In the genomic region with DNA sequence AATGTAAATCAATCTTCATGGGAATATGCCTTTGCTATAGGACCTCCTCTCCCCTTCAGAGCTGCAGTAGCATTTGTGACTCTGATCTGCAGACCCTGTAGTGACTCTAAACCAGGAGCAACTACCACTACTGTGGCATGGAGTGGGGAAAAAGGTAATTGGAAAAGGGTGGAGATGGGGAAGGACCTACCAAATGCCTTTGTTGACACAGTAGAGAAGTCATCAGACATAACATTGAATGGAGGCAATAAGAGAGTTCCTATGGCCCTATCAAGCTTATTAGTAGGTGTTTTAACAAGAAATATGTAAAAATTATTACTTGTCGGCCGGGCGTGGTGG, we compare ENCODE assay signal across 11 cellular contexts. TPM values are rescaled to one million over a fixed set of nuclear protein-coding genes. Genes with fewer than 3 reads are reported as not detected.
DNase-seq lines count a peak whose midpoint lies in the region; ATAC-seq and TF ChIP-seq lines count a peak whose summit lies in the region.
"Had no signal": no experiment of that assay in that cellular context is flagged by ENCODE, and none has a peak within 500 bp of the region (broad histone marks: within the 10 kb centered on the region; RNA-seq: fewer than 3 reads in every experiment).

No MANE protein-coding gene starts in this region.

- TF ChIP-seq CTCF in spleen (IDR thresholded peaks at IDR 0.05 in 8 of 11, conservative IDR thresholded peaks at IDR 0.05 in 3 of 11), result no peak

- H3K27me3 ChIP-seq in spleen (replicated peaks in 1 of 7), result no peaks in the 10 kb centered on the region
- H3K27me3 ChIP-seq: foreskin keratinocyte had no signal

- intact Hi-C loops in activated CD4-positive, alpha-beta T cell treated with anti-CD3 and anti-CD28 coated beads, Interleukin-2, amount 10 ng/mL, durations not matched to agents 24 days and 14 days (cut with micrococcal nuclease), result loop anchor here (10.0 kb wide), 2 partner anchors 245 to 325 kb away; a partner anchor contains a TSS
- intact Hi-C loops in spleen (cut with DNase I; ENCODE audit: low total_unique reads), result loop anchor here (10.0 kb wide), 1 partner anchor 85 kb away; a partner anchor contains a TSS

- H3K4me1 Mint-ChIP-seq in activated CD4-positive, alpha-beta T cell treated with anti-CD3 and anti-CD28 coated beads, Interleukin-2, amount 10 ng/mL, durations not matched to agents 24 days and 14 days, result peaks cover 45% of the 10 kb centered on the region
- peaks cover 30% of the 10 kb centered on the region for H3K4me1 Mint-ChIP-seq in T-helper 17 cell

- H3K4me3 Mint-ChIP-seq in activated CD4-positive, alpha-beta T cell treated with anti-CD3 and anti-CD28 coated beads, Interleukin-2, amount 10 ng/mL, durations not matched to agents 24 days and 14 days, result peak overlapping the region; percentile 54
- H3K4me3 Mint-ChIP-seq in T-helper 17 cell, result peak overlapping the region; percentile 62

- H3K9me3 ChIP-seq in T-helper 17 cell (ENCODE audit: control insufficient read depth, low read length, poor library complexity, severe bottlenecking), result no peaks in the 10 kb centered on the region
- no peaks in the 10 kb centered on the region for H3K9me3 ChIP-seq in spleen

- no peak for DNase-seq in activated CD4-positive, alpha-beta T cell treated with anti-CD3 and anti-CD28 coated beads, Interleukin-2, amount 10 ng/mL, durations not matched to agents 24 days and 14 days
- DNase-seq in activated CD4-positive, alpha-beta T cell treated with anti-CD3 and anti-CD28 coated beads, Interleukin-2, amount 50 U/mL, for 4 hours, result no peak
- no peak for DNase-seq in T-helper 17 cell
- DNase-seq in left kidney (ENCODE audit: low read depth, low spot score), result peak; percentile 17
- no peak for DNase-seq in spleen
- no peak for DNase-seq in NCI-H187 (lab: John Stamatoyannopoulos, UW)
- no peak for DNase-seq in SK-N-DZ (ENCODE audit: low spot score)
- no peak for DNase-seq in activated gamma-delta T cell treated with Interleukin-2 at 50 U/mL for 16 hours
- DNase-seq: foreskin keratinocyte, NCI-H526 treated with DMSO at 0.1 percent for 48 hours had no signal

- H3K36me3 Mint-ChIP-seq in activated CD4-positive, alpha-beta T cell treated with anti-CD3 and anti-CD28 coated beads, Interleukin-2, amount 10 ng/mL, durations not matched to agents 24 days and 14 days (ENCODE audit: low read depth), result peaks cover 14% of the 10 kb centered on the region
- H3K36me3 Mint-ChIP-seq in T-helper 17 cell (ENCODE audit: low read depth), result peaks cover 2% of the 10 kb centered on the region

- 88 to 98% (median 97%) methylated on average over 3 of the region's 3 CpGs for WGBS in spleen, 5 donors

- no peaks in the 10 kb centered on the region for H3K27me3 Mint-ChIP-seq in activated CD4-positive, alpha-beta T cell treated with anti-CD3 and anti-CD28 coated beads, Interleukin-2, amount 10 ng/mL, durations not matched to agents 24 days and 14 days
- H3K27me3 Mint-ChIP-seq in T-helper 17 cell, result no peaks in the 10 kb centered on the region
- H3K27me3 Mint-ChIP-seq: stimulated activated naive CD8-positive, alpha-beta T cell treated with anti-CD3 and anti-CD28 coated beads, Interleukin-15, Interleukin-2, amounts not matched to agents 100 ng/mL and 50 ng/mL, for 24 hours had no signal

- peaks cover 35 to 72% (median 58%) of the 10 kb centered on the region in 6 donors for H3K4me1 ChIP-seq in spleen

- H3K27ac ChIP-seq in spleen, result peak overlapping the region in 7 of 8 donors; percentile 28 to 95 (median 86)
- H3K27ac ChIP-seq: foreskin keratinocyte had no signal

- no peak for ATAC-seq in T-helper 17 cell
- ATAC-seq: foreskin keratinocyte had no signal

- H3K36me3 ChIP-seq in spleen, result peaks cover 0 to 5% (median 0%) of the 10 kb centered on the region in 6 donors

- no peaks in the 10 kb centered on the region for H3K9me3 Mint-ChIP-seq in activated CD4-positive, alpha-beta T cell treated with anti-CD3 and anti-CD28 coated beads, Interleukin-2, amount 10 ng/mL, durations not matched to agents 24 days and 14 days
- H3K9me3 Mint-ChIP-seq: stimulated activated naive CD8-positive, alpha-beta T cell treated with anti-CD3 and anti-CD28 coated beads, Interleukin-15, Interleukin-2, amounts not matched to agents 100 ng/mL and 50 ng/mL, for 24 hours had no signal

- no peak for TF ChIP-seq POLR2A in spleen (IDR thresholded peaks at IDR 0.05)

- H3K27ac Mint-ChIP-seq in activated CD4-positive, alpha-beta T cell treated with anti-CD3 and anti-CD28 coated beads, Interleukin-2, amount 10 ng/mL, durations not matched to agents 24 days and 14 days, result peak overlapping the region; percentile 31
- peak overlapping the region; percentile 96 for H3K27ac Mint-ChIP-seq in T-helper 17 cell
- H3K27ac Mint-ChIP-seq: stimulated activated naive CD8-positive, alpha-beta T cell treated with anti-CD3 and anti-CD28 coated beads, Interleukin-15, Interleukin-2, amounts not matched to agents 100 ng/mL and 50 ng/mL, for 24 hours had no signal

- peak overlapping the region in 1 of 8 donors; percentile 31 for H3K4me3 ChIP-seq in spleen

RNA-seq across cellular contexts. Expression of a gene that starts 4.7 kb away (rescaled TPM):
- total RNA-seq in activated CD4-positive, alpha-beta T cell treated with anti-CD3 and anti-CD28 coated beads, Interleukin-2, amount 10 ng/mL, durations not matched to agents 24 days and 14 days, result 189 and 190 TPM in 2 replicates
- total RNA-seq in T-helper 17 cell, result 10 to 100 TPM; 15.1 to 20.2 TPM
- 100 to 1,000 TPM in 6 of 7 donors, 10 to 100 TPM in 1; 97.7 to 384 (median 127) TPM for total RNA-seq in spleen
- 10 to 100 TPM; 16.4 to 58.5 (median 27.7) TPM for polyA plus RNA-seq in spleen
- polyA plus RNA-seq in SK-N-DZ (2014; cell fraction: cytosol; rRNA removed), result 4.6 and 6.6 TPM in 2 replicates
- 0.94 and 3.3 TPM in 2 replicates for polyA plus RNA-seq in SK-N-DZ (2014; cell fraction: nucleus; rRNA removed)

RNA-seq across cellular contexts. Expression of a gene that starts 4.9 kb away (rescaled TPM):
- 1.8 and 2.5 TPM in 2 replicates for total RNA-seq in activated CD4-positive, alpha-beta T cell treated with anti-CD3 and anti-CD28 coated beads, Interleukin-2, amount 10 ng/mL, durations not matched to agents 24 days and 14 days
- total RNA-seq in T-helper 17 cell (1 to 10 TPM; 3.4 to 3.5 TPM), spleen (1 to 10 TPM; 2.6 to 3.7 (median 3.1) TPM)
- polyA plus RNA-seq in spleen, result 1 to 10 TPM in 2 of 3 donors, under 1 TPM in 1; 0.93 to 1.9 (median 1.0) TPM
- polyA plus RNA-seq in SK-N-DZ (2014; cell fraction: cytosol; rRNA removed), result 0.24 and 0.27 TPM in 2 replicates
- polyA plus RNA-seq in SK-N-DZ (2014; cell fraction: nucleus; rRNA removed), result 0.10 and 0.12 TPM in 2 replicates

RNA-seq across cellular contexts. Expression of a gene that starts 7.5 kb away (rescaled TPM):
- total RNA-seq in activated CD4-positive, alpha-beta T cell treated with anti-CD3 and anti-CD28 coated beads, Interleukin-2, amount 10 ng/mL, durations not matched to agents 24 days and 14 days, result 156 and 161 TPM in 2 replicates
- 10 to 100 TPM; 18.0 to 20.5 TPM for total RNA-seq in T-helper 17 cell
- total RNA-seq in spleen, result 100 to 1,000 TPM in 1 of 7 donors, 10 to 100 TPM in 6; 40.4 to 372 (median 48.3) TPM
- 10 to 100 TPM in 1 of 3 donors, 1 to 10 TPM in 2; 7.4 to 20.6 (median 8.7) TPM for polyA plus RNA-seq in spleen
- 123 and 146 TPM in 2 replicates for polyA plus RNA-seq in SK-N-DZ (2014; cell fraction: cytosol; rRNA removed)
- 56.5 and 70.3 TPM in 2 replicates for polyA plus RNA-seq in SK-N-DZ (2014; cell fraction: nucleus; rRNA removed)

RNA-seq across cellular contexts. Expression of a gene that starts 13.3 kb away (rescaled TPM):
- 142 and 146 TPM in 2 replicates for total RNA-seq in activated CD4-positive, alpha-beta T cell treated with anti-CD3 and anti-CD28 coated beads, Interleukin-2, amount 10 ng/mL, durations not matched to agents 24 days and 14 days
- total RNA-seq in T-helper 17 cell (10 to 100 TPM; 20.9 to 22.5 TPM), spleen (10 to 100 TPM; 35.9 to 54.4 (median 42.9) TPM)
- 10 to 100 TPM; 74.5 to 98.9 (median 80.4) TPM for polyA plus RNA-seq in spleen
- 189 and 213 TPM in 2 replicates for polyA plus RNA-seq in SK-N-DZ (2014; cell fraction: cytosol; rRNA removed)
- 95.0 and 96.4 TPM in 2 replicates for polyA plus RNA-seq in SK-N-DZ (2014; cell fraction: nucleus; rRNA removed)

RNA-seq across cellular contexts. Expression of a gene that starts 24.5 kb away (rescaled TPM):
- 173 and 181 TPM in 2 replicates for total RNA-seq in activated CD4-positive, alpha-beta T cell treated with anti-CD3 and anti-CD28 coated beads, Interleukin-2, amount 10 ng/mL, durations not matched to agents 24 days and 14 days
- 10 to 100 TPM; 58.0 to 73.7 TPM for total RNA-seq in T-helper 17 cell
- total RNA-seq in spleen, result 10 to 100 TPM; 32.4 to 97.3 (median 62.5) TPM
- 10 to 100 TPM; 31.1 to 49.0 (median 38.3) TPM for polyA plus RNA-seq in spleen
- polyA plus RNA-seq in SK-N-DZ (2014; cell fraction: cytosol; rRNA removed), result 81.7 and 91.7 TPM in 2 replicates
- polyA plus RNA-seq in SK-N-DZ (2014; cell fraction: nucleus; rRNA removed), result 194 and 278 TPM in 2 replicates
